ENCODE assay signal across 29 cellular contexts in the genomic region with DNA sequence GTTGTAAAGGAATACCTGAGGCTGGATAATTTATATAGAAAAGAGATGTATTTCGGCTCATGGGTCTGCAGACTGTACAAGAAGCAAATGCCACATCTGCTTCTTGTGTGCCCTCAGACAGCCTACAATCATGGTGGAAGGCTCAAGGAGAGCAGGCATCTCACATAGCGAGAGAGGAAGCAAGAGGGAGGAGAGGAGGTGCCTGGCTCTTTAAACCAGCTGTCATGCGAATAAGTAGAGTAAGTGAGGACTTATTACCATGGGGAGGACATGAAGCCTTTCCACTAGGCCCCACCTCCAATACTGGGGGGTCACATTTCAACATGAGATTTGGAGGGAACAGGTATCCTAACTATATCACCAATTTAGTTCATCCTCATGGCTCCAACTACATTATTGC.
"Had no signal": no experiment of that assay in that cellular context is flagged by ENCODE, and none has a peak within 500 bp of the region (broad histone marks: within the 10 kb centered on the region; RNA-seq: fewer than 3 reads in every experiment).

No MANE protein-coding gene starts in this region.

- H3K9me3 ChIP-seq: stomach, suprapubic skin, testis, thoracic aorta, thyroid gland, tibial artery, tibial nerve, transverse colon, upper lobe of left lung, upper lobe of right lung, uterus, vagina had no signal

- H3K4me1 ChIP-seq: stomach, suprapubic skin, testis, tibial artery, tibial nerve, transverse colon, upper lobe of left lung, upper lobe of right lung, uterus, vagina had no signal

- H3K27me3 ChIP-seq: stomach, suprapubic skin, testis, thyroid gland, tibial artery, tibial nerve, transverse colon, upper lobe of left lung, upper lobe of right lung, uterus, vagina had no signal

- H3K4me3 ChIP-seq: stomach, suprapubic skin, testis, thoracic aorta, thyroid gland, tibial artery, tibial nerve, transverse colon, upper lobe of left lung, upper lobe of right lung, uterus, vagina had no signal

- H3K27ac Mint-ChIP-seq: stimulated activated effector memory CD8-positive, alpha-beta T cell treated with anti-CD3 and anti-CD28 coated beads, Interleukin-12 subunit alpha, Interleukin-12 subunit beta, amount 100 ng/mL, for 72 hours; stimulated activated memory B cell treated with anti-CD40 and anti-IgM and Interleukin-4, amounts not matched to agents 10 μg/mL and 1 μg/mL and 100 μg/mL, for 72 hours; stimulated activated naive B cell treated with anti-CD40 and anti-IgM and Interleukin-4, amounts not matched to agents 10 μg/mL and 1 μg/mL and 100 μg/mL, for 72 hours; stimulated activated naive CD8-positive, alpha-beta T cell treated with anti-CD3 and anti-CD28 coated beads, Interleukin-15, amount 100 ng/mL, for 72 hours; stimulated activated naive CD8-positive, alpha-beta T cell treated with anti-CD3 and anti-CD28 coated beads, Interleukin-15, Interleukin-2, amounts not matched to agents 100 ng/mL and 50 ng/mL, for 24 hours; type B pancreatic cell had no signal

- ATAC-seq: stimulated activated effector memory CD8-positive, alpha-beta T cell treated with anti-CD3 and anti-CD28 coated beads, Interleukin-12 subunit alpha, Interleukin-12 subunit beta, amount 100 ng/mL, for 72 hours; stimulated activated memory B cell treated with anti-CD40 and anti-IgM and Interleukin-4, amounts not matched to agents 10 μg/mL and 1 μg/mL and 100 μg/mL, for 72 hours; stimulated activated naive B cell treated with anti-CD40 and anti-IgM and Interleukin-4, amounts not matched to agents 10 μg/mL and 1 μg/mL and 100 μg/mL, for 72 hours; stimulated activated naive CD8-positive, alpha-beta T cell treated with anti-CD3 and anti-CD28 coated beads, Interleukin-15, amount 100 ng/mL, for 72 hours; stimulated activated naive CD8-positive, alpha-beta T cell treated with anti-CD3 and anti-CD28 coated beads, Interleukin-15, Interleukin-2, amounts not matched to agents 100 U/mL and 50 U/mL, for 24 hours; upper lobe of right lung had no signal

- H3K27ac ChIP-seq: stomach, suprapubic skin, testis, thoracic aorta, thyroid gland, tibial artery, tibial nerve, transverse colon, upper lobe of left lung, upper lobe of right lung, uterus, vagina had no signal

- FAIRE-seq: urothelium cell line had no signal

- H3K9me3 Mint-ChIP-seq: type B pancreatic cell had no signal

- H3K4me1 Mint-ChIP-seq: stimulated activated effector memory CD8-positive, alpha-beta T cell treated with anti-CD3 and anti-CD28 coated beads, Interleukin-12 subunit alpha, Interleukin-12 subunit beta, amount 100 ng/mL, for 72 hours; stimulated activated memory B cell treated with anti-CD40 and anti-IgM and Interleukin-4, amounts not matched to agents 10 μg/mL and 1 μg/mL and 100 μg/mL, for 72 hours; stimulated activated naive B cell treated with anti-CD40 and anti-IgM and Interleukin-4, amounts not matched to agents 10 μg/mL and 1 μg/mL and 100 μg/mL, for 72 hours; stimulated activated naive CD8-positive, alpha-beta T cell treated with anti-CD3 and anti-CD28 coated beads, Interleukin-15, amount 100 ng/mL, for 72 hours had no signal

- H3K36me3 ChIP-seq: stomach, suprapubic skin, thoracic aorta, thyroid gland, transverse colon, upper lobe of left lung, uterus, vagina had no signal

- DNase-seq: stimulated activated CD4-positive, alpha-beta T cell treated with anti-CD3 and anti-CD28 coated beads, Interleukin-2, amount 100 ng/mL, for 48 hours; stimulated activated CD4-positive, alpha-beta T cell treated with anti-CD3 and anti-CD28 coated beads, Interleukin-4, amount 100 ng/mL, for 1 hour; stimulated activated CD4-positive, alpha-beta T cell treated with anti-CD3 and anti-CD28 coated beads, Interleukin-4, amount 100 ng/mL, for 24 hours; stimulated activated CD4-positive, alpha-beta T cell treated with anti-CD3 and anti-CD28 coated beads, Interleukin-4, amount 100 ng/mL, for 4 hours; stimulated activated CD8-positive, alpha-beta memory T cell treated with anti-CD3 and anti-CD28 coated beads, Interleukin-4, amount 100 ng/mL, for 48 hours; stimulated activated naive B cell treated with anti-CD40 and anti-IgM and Interleukin-4, amounts not matched to agents 10 μg/mL and 1 μg/mL and 100 μg/mL, for 72 hours; stimulated activated naive CD4-positive, alpha-beta T cell; stimulated activated naive CD4-positive, alpha-beta T cell treated with Interleukin-2 at 50 U/mL for 16 hours; stimulated activated naive CD8-positive, alpha-beta T cell treated with anti-CD3 and anti-CD28 coated beads, Interleukin-15, amount 100 ng/mL, for 72 hours; stimulated activated naive CD8-positive, alpha-beta T cell treated with anti-CD3 and anti-CD28 coated beads, Interleukin-15, Interleukin-2, amounts not matched to agents 100 U/mL and 50 U/mL, for 24 hours; stomach; substantia nigra; testis; thyroid gland; tibial artery; transverse colon; trophoblast cell; upper lobe of left lung; upper lobe of right lung; uterus had no signal

- H3K27me3 Mint-ChIP-seq: stimulated activated memory B cell treated with anti-CD40 and anti-IgM and Interleukin-4, amounts not matched to agents 10 μg/mL and 1 μg/mL and 100 μg/mL, for 72 hours; stimulated activated naive B cell treated with anti-CD40 and anti-IgM and Interleukin-4, amounts not matched to agents 10 μg/mL and 1 μg/mL and 100 μg/mL, for 72 hours; stimulated activated naive CD8-positive, alpha-beta T cell treated with anti-CD3 and anti-CD28 coated beads, Interleukin-15, amount 100 ng/mL, for 72 hours; stimulated activated naive CD8-positive, alpha-beta T cell treated with anti-CD3 and anti-CD28 coated beads, Interleukin-15, Interleukin-2, amounts not matched to agents 100 ng/mL and 50 ng/mL, for 24 hours; type B pancreatic cell had no signal

- H3K4me3 Mint-ChIP-seq: stimulated activated effector memory CD8-positive, alpha-beta T cell treated with anti-CD3 and anti-CD28 coated beads, Interleukin-12 subunit alpha, Interleukin-12 subunit beta, amount 100 ng/mL, for 72 hours; stimulated activated memory B cell treated with anti-CD40 and anti-IgM and Interleukin-4, amounts not matched to agents 10 μg/mL and 1 μg/mL and 100 μg/mL, for 72 hours; stimulated activated naive B cell treated with anti-CD40 and anti-IgM and Interleukin-4, amounts not matched to agents 10 μg/mL and 1 μg/mL and 100 μg/mL, for 72 hours; stimulated activated naive CD8-positive, alpha-beta T cell treated with anti-CD3 and anti-CD28 coated beads, Interleukin-15, amount 100 ng/mL, for 72 hours; stimulated activated naive CD8-positive, alpha-beta T cell treated with anti-CD3 and anti-CD28 coated beads, Interleukin-15, Interleukin-2, amounts not matched to agents 100 ng/mL and 50 ng/mL, for 24 hours; type B pancreatic cell had no signal

- H3K36me3 Mint-ChIP-seq: stimulated activated effector memory CD8-positive, alpha-beta T cell treated with anti-CD3 and anti-CD28 coated beads, Interleukin-12 subunit alpha, Interleukin-12 subunit beta, amount 100 ng/mL, for 72 hours; stimulated activated memory B cell treated with anti-CD40 and anti-IgM and Interleukin-4, amounts not matched to agents 10 μg/mL and 1 μg/mL and 100 μg/mL, for 72 hours; stimulated activated naive B cell treated with anti-CD40 and anti-IgM and Interleukin-4, amounts not matched to agents 10 μg/mL and 1 μg/mL and 100 μg/mL, for 72 hours had no signal
